ENCODE assay signal across 8 cellular contexts in genomic region chr7:2529161-2530075, GRCh38. TPM values are rescaled to one million over a fixed set of nuclear protein-coding genes. Genes with fewer than 3 reads are reported as not detected.
A peak's percentile ranks its signal among the peaks of the same experiment; 100 is the strongest.
DNase-seq lines count a peak whose midpoint lies in the region; TF ChIP-seq lines count a peak whose summit lies in the region.

No MANE protein-coding gene starts in this region.

- peak overlapping the region; percentile 66 for H3K4me2 ChIP-seq in Loucy (ENCODE audit: low read depth, low read length, poor library complexity, severe bottlenecking)

- H3K36me3 Mint-ChIP-seq in osteocyte (ENCODE audit: unreplicated experiment) (peaks cover 4% of the 10 kb centered on the region), type B pancreatic cell (no peaks in the 10 kb centered on the region)

- no peak for TF ChIP-seq POLR2A in esophagus squamous epithelium (IDR thresholded peaks at IDR 0.05)

- peak overlapping the region; percentile 72 for H3K9ac ChIP-seq in Loucy (ENCODE audit: low read depth, low read length, poor library complexity, severe bottlenecking)

- H3K27me3 Mint-ChIP-seq in osteocyte (ENCODE audit: unreplicated experiment), result no peaks in the 10 kb centered on the region
- no peaks in the 10 kb centered on the region for H3K27me3 Mint-ChIP-seq in type B pancreatic cell

- peak overlapping the region; percentile 68 to 90 (median 80) for H3K27ac ChIP-seq in esophagus squamous epithelium

- no peak overlapping the region; the same call in 1 of the 2 replicates for H2AFZ ChIP-seq in Loucy (ENCODE audit: low read length)

- peaks cover 51% of the 10 kb centered on the region for H3K4me1 Mint-ChIP-seq in osteocyte (ENCODE audit: unreplicated experiment)
- peaks cover 5% of the 10 kb centered on the region for H3K4me1 Mint-ChIP-seq in type B pancreatic cell (ENCODE audit: unreplicated experiment)

- H3K4me3 Mint-ChIP-seq in osteocyte (ENCODE audit: unreplicated experiment) (no peak overlapping the region), type B pancreatic cell (no peak overlapping the region)

- H3K27ac Mint-ChIP-seq in osteocyte (ENCODE audit: unreplicated experiment) (peak overlapping the region; percentile 23), type B pancreatic cell (no peak overlapping the region)

- 23% methylated on average over 9 of the region's 30 CpGs; no CpG with 5 or more reads in 1 of the 2 donors for WGBS in esophagus squamous epithelium, 2 donors

- no peaks in the 10 kb centered on the region for H3K79me2 ChIP-seq in Loucy (ENCODE audit: insufficient read depth, low read length)

- H3K9me3 ChIP-seq in Loucy (ENCODE audit: insufficient read depth, low read depth, low read length), result no peaks in the 10 kb centered on the region
- H3K9me3 ChIP-seq in esophagus squamous epithelium, result no peaks in the 10 kb centered on the region

- H3K27me3 ChIP-seq in Loucy (ENCODE audit: insufficient read depth, low read length, poor library complexity, severe bottlenecking), result no peaks in the 10 kb centered on the region
- H3K27me3 ChIP-seq in esophagus squamous epithelium, result peaks cover 0 to 83% (median 3%) of the 10 kb centered on the region in 4 donors

- TF ChIP-seq CTCF in Loucy (conservative IDR thresholded peaks at IDR 0.05; ENCODE audit: low read length), result no peak
- no peak for TF ChIP-seq CTCF in esophagus squamous epithelium (IDR thresholded peaks at IDR 0.05)
- TF ChIP-seq CTCF in osteocyte (IDR thresholded peaks at IDR 0.05), result no peak
- no peak for TF ChIP-seq CTCF in type B pancreatic cell (conservative IDR thresholded peaks at IDR 0.05)

- peaks cover 3% of the 10 kb centered on the region; the same call in 1 of the 2 replicates for H3F3A ChIP-seq in Loucy (ENCODE audit: low read depth)

- peak overlapping the region; percentile 53 for H3K4me3 ChIP-seq in Loucy (ENCODE audit: low read length, poor library complexity, severe bottlenecking)
- peak overlapping the region in 1 of 4 donors; percentile 37 for H3K4me3 ChIP-seq in esophagus squamous epithelium

- intact Hi-C loops in esophagus squamous epithelium (cut with DNase I), result no loop called here

- peaks cover 26% of the 10 kb centered on the region for H3K4me1 ChIP-seq in Loucy (ENCODE audit: insufficient read depth, low read length, poor library complexity, severe bottlenecking)
- H3K4me1 ChIP-seq in esophagus squamous epithelium, result peaks cover 67 to 76% (median 68%) of the 10 kb centered on the region in 3 donors

- peak; percentile 70 for DNase-seq in NK-92 treated with Interleukin-12 subunit alpha and Interleukin-12 subunit beta, amount 100 ng/mL, for 24 hours (lab: John Stamatoyannopoulos, UW)
- DNase-seq in NK-92 (lab: John Stamatoyannopoulos, UW; ENCODE audit: unreplicated experiment) (no peak), esophagus squamous epithelium (lab: John Stamatoyannopoulos, UW) (peak; percentile 67), osteocyte (ENCODE audit: extremely low spot score, unreplicated experiment) (no peak), NCI-H128 (lab: John Stamatoyannopoulos, UW; ENCODE audit: unreplicated experiment) (no peak), type B pancreatic cell (ENCODE audit: extremely low spot score, unreplicated experiment) (no peak)
- DNase-seq in activated CD8-positive, alpha-beta memory T cell treated with anti-CD3 and anti-CD28 coated beads for 24 hours, result peak; percentile 84

- H3K36me3 ChIP-seq in Loucy (ENCODE audit: insufficient read depth, low read length) (no peaks in the 10 kb centered on the region), esophagus squamous epithelium (peaks cover 0 to 29% (median 6%) of the 10 kb centered on the region in 3 donors)

- no peaks in the 10 kb centered on the region for H3K9me3 Mint-ChIP-seq in osteocyte (ENCODE audit: unreplicated experiment)
- no peaks in the 10 kb centered on the region for H3K9me3 Mint-ChIP-seq in type B pancreatic cell

- no peaks in the 10 kb centered on the region for H3K9me2 ChIP-seq in Loucy (replicated peaks; ENCODE audit: low read depth, low read length)

- no peaks in the 10 kb centered on the region for H4K20me1 ChIP-seq in Loucy (ENCODE audit: insufficient read depth, low read length, poor library complexity, severe bottlenecking)

RNA-seq across cellular contexts. Expression of gene LFNG, which starts 9.8 kb away (rescaled TPM):
- 10 to 100 TPM in 3 of 4 donors, 1 to 10 TPM in 1; 6.1 to 17.2 (median 11.9) TPM for total RNA-seq in esophagus squamous epithelium
- total RNA-seq in osteocyte, result 20.8 and 23.3 TPM in 2 replicates
- 5.0 and 15.3 TPM in 2 replicates for total RNA-seq in type B pancreatic cell (ENCODE audit: low replicate concordance)

RNA-seq across cellular contexts. Expression of gene BRAT1, which starts 25.9 kb away (rescaled TPM):
- total RNA-seq in esophagus squamous epithelium (10 to 100 TPM; 15.5 to 28.3 (median 22.8) TPM), osteocyte (27.8 and 29.4 TPM in 2 replicates), type B pancreatic cell (ENCODE audit: low replicate concordance) (25.2 and 40.3 TPM in 2 replicates)

RNA-seq across cellular contexts. Expression of gene IQCE, which starts 29.4 kb away (rescaled TPM):
- 10 to 100 TPM in 1 of 4 donors, 1 to 10 TPM in 3; 4.5 to 10.6 (median 6.3) TPM for total RNA-seq in esophagus squamous epithelium
- total RNA-seq in osteocyte, result 17.0 and 22.1 TPM in 2 replicates
- 25.7 and 35.2 TPM in 2 replicates for total RNA-seq in type B pancreatic cell (ENCODE audit: low replicate concordance)

RNA-seq across cellular contexts. Expression of gene GRIFIN, which starts 53.2 kb away (rescaled TPM):
- not detected for total RNA-seq in esophagus squamous epithelium
- total RNA-seq in osteocyte, result not detected in 2 replicates
- total RNA-seq in type B pancreatic cell (ENCODE audit: low replicate concordance), result not detected in 2 replicates

Comparison
In these comparisons a context has a peak if more than half of its experiments do, and no peak if none do; other contexts are left out.
1. DNase-seq: peak in NK-92 treated with Interleukin-12 subunit alpha and Interleukin-12 subunit beta, amount 100 ng/mL, for 24 hours (single experiment), activated CD8-positive, alpha-beta memory T cell treated with anti-CD3 and anti-CD28 coated beads for 24 hours (single experiment) and esophagus squamous epithelium (single experiment); none in NK-92 (single experiment), osteocyte (single experiment), NCI-H128 (single experiment) and type B pancreatic cell (single experiment).